In the genomic region with DNA sequence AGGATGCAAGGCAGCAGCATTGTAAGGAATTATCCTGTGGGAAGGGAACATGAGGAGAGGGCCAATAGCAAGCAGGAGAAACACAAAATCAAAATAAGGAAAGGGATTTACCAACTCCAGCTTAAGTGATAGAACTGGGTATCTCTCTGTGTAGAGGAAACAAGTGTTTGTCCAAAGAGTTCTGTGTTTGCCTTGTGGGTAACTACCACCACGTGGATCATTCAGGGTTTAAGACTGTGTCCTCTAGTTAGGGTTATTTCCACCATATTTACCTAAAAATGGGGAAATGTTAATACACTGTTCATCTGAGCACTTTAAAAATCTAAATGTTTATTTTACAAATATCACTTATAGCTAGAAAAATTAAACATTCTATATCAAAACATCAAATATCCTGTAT, we compare ENCODE assay signal across 35 cellular contexts.
DNase-seq lines count a peak whose midpoint lies in the region; ATAC-seq, FAIRE-seq and TF ChIP-seq lines count a peak whose summit lies in the region.
"Had no signal": no experiment of that assay in that cellular context is flagged by ENCODE, and none has a peak within 500 bp of the region (broad histone marks: within the 10 kb centered on the region; RNA-seq: fewer than 3 reads in every experiment).

No MANE protein-coding gene starts in this region.

- H3K9ac ChIP-seq in HepG2 (ENCODE audit: insufficient read depth, low read depth, low read length) (no peak overlapping the region), K562 (ENCODE audit: insufficient read depth in 1 of 2, low read depth in 2 of 2, low read length in 2 of 2) (no peak overlapping the region)
- H3K9ac ChIP-seq: BLaER1; BLaER1 treated with 17β-estradiol and CSF1 and Interleukin-3, amounts not matched to agents 10 nM and 100 nM had no signal

- H3K27ac ChIP-seq in HepG2 (ENCODE audit: extremely low read length, insufficient read depth, low read length) (no peak overlapping the region), right lobe of liver (no peak overlapping the region), K562 (ENCODE audit: extremely low read depth, low read depth, low read length) (no peak overlapping the region), esophagus muscularis mucosa (replicated peaks in 1 of 4) (no peak overlapping the region)
- H3K27ac ChIP-seq: 22Rv1, A549, BLaER1, C4-2B had no signal

- in situ Hi-C loops in HepG2 (cut with HindIII; ENCODE audit: extremely low pct_ligation_motif_present, low pct_unique_long_range_greater_than_20kb), result no loop called here
- in situ Hi-C loops in K562 (cut with MboI), result no loop called here

- H3K79me2 ChIP-seq in HepG2 (ENCODE audit: insufficient read depth, low read length) (no peaks in the 10 kb centered on the region), K562 (ENCODE audit: control insufficient read depth, insufficient read depth, low read length) (no peaks in the 10 kb centered on the region)

- TF ChIP-seq RAD21 in HepG2 (CRISPR knock-in tag; IDR thresholded peaks at IDR 0.05) (no peak), K562 (CRISPR knock-in tag; conservative IDR thresholded peaks at IDR 0.05 in 1 of 2, IDR thresholded peaks at IDR 0.05 in 1 of 2) (no peak)

- H3K4me2 ChIP-seq in HepG2 (ENCODE audit: low read depth, low read length) (no peak overlapping the region), K562 (ENCODE audit: insufficient read depth, low read length) (no peak overlapping the region)
- H3K4me2 ChIP-seq: A549, BLaER1 had no signal

- H3K36me3 ChIP-seq in HepG2 (replicated peaks in 1 of 2; ENCODE audit: control insufficient read depth in 1 of 2, insufficient read depth in 2 of 2, low read length in 2 of 2) (no peaks in the 10 kb centered on the region), right lobe of liver (no peaks in the 10 kb centered on the region), K562 (ENCODE audit: control insufficient read depth, insufficient read depth, low read length) (no peaks in the 10 kb centered on the region), esophagus muscularis mucosa (no peaks in the 10 kb centered on the region)
- H3K36me3 ChIP-seq: BE2C; BLaER1; BLaER1 treated with 17β-estradiol and CSF1 and Interleukin-3, amounts not matched to agents 10 nM and 100 nM had no signal

- DNase-seq in HepG2 (ENCODE audit: low spot score) (no peak), right lobe of liver (no peak), K562 (ENCODE audit: extremely low read depth in 1 of 4, low spot score in 3 of 4) (no peak), esophagus muscularis mucosa (ENCODE audit: extremely low spot score) (peak; percentile 55)
- DNase-seq: 8988T; ACHN; AML-193; BE2C; C1 segment of cervical spinal cord; Caco-2; Calu3; CD4-positive, alpha-beta memory T cell; CD4-positive, alpha-beta T cell; CD4-positive, CD25-positive, alpha-beta regulatory T cell; CD8-positive, alpha-beta memory T cell; CD8-positive, alpha-beta T cell; COR-L47; DMS 273 treated with DMSO at 0.1 percent for 48 hours; DMS153; DMS53; DMS79; DMS79 treated with DMSO at 0.1 percent for 48 hours; DND-41; EL had no signal

- H3K9me3 ChIP-seq in HepG2 (ENCODE audit: low read length) (peaks cover under 1% of the 10 kb centered on the region; the same call in 1 of the 2 replicates), right lobe of liver (no peaks in the 10 kb centered on the region), K562 (replicated peaks; ENCODE audit: control insufficient read depth, insufficient read depth, low read depth, low read length) (no peaks in the 10 kb centered on the region), esophagus muscularis mucosa (peaks cover 0 to 2% (median 2%) of the 10 kb centered on the region in 4 donors)
- H3K9me3 ChIP-seq: A549, BE2C, Caco-2 had no signal

- 0% methylated on average over 1 of the region's 1 CpG for WGBS in HepG2 (ENCODE audit: low lambda C conversion rate)
- WGBS in right lobe of liver (ENCODE audit: insufficient coverage, low coverage, low lambda C conversion rate, missing lambda C conversion rate), result 29% methylated on average over 1 of the region's 1 CpG
- WGBS in K562 (ENCODE audit: insufficient coverage, low coverage, missing lambda C conversion rate), result 12% methylated on average over 1 of the region's 1 CpG
- 60% methylated on average over 1 of the region's 1 CpG for WGBS in esophagus muscularis mucosa

- POLR2A ChIA-PET in HepG2 (lab: Yijun Ruan, JAX), result no interaction called here
- POLR2A ChIA-PET in K562 (lab: Yijun Ruan, JAX), result no interaction called here

- BruUV-seq in HepG2 (replicated peaks; lab: Mats Ljungman, UMichigan) (no TSS peak), K562 (replicated peaks; lab: Mats Ljungman, UMichigan) (no TSS peak)

- ATAC-seq in HepG2, result no peak
- ATAC-seq in right lobe of liver, result no peak
- ATAC-seq in GM18868 (IDR thresholded peaks at IDR 0.05; ENCODE audit: unreplicated experiment), result peak; percentile 51
- ATAC-seq in K562, result no peak
- no peak for ATAC-seq in GM21737 (IDR thresholded peaks at IDR 0.05; ENCODE audit: unreplicated experiment)
- no peak for ATAC-seq in GM21786 (IDR thresholded peaks at IDR 0.05; ENCODE audit: unreplicated experiment)
- no peak for ATAC-seq in HG02981 (IDR thresholded peaks at IDR 0.05; ENCODE audit: unreplicated experiment)
- ATAC-seq: A549; CD8-positive, alpha-beta T cell had no signal

- FAIRE-seq in HepG2 (lab: Jason Lieb, UNC) (peak; percentile 26), K562 (lab: Jason Lieb, UNC) (no peak)
- FAIRE-seq: A204.1, A549, D721Med had no signal

- H4K20me1 ChIP-seq in HepG2 (ENCODE audit: insufficient read depth, low read length) (no peaks in the 10 kb centered on the region), K562 (replicated peaks; ENCODE audit: control insufficient read depth, insufficient read depth, low read length) (no peaks in the 10 kb centered on the region)

- TF ChIP-seq CTCF in HepG2 (CRISPR knock-in tag; IDR thresholded peaks at IDR 0.05), result no peak
- TF ChIP-seq CTCF in right lobe of liver (IDR thresholded peaks at IDR 0.05), result no peak
- no peak for TF ChIP-seq CTCF in K562 (IDR thresholded peaks at IDR 0.05 in 2 of 3, conservative IDR thresholded peaks at IDR 0.05 in 1 of 3; ENCODE audit: insufficient read depth in 2 of 3, low read depth in 1 of 3, low read length in 3 of 3)
- no peak for TF ChIP-seq CTCF in esophagus muscularis mucosa (IDR thresholded peaks at IDR 0.05)

- H3K27me3 ChIP-seq in HepG2 (ENCODE audit: control insufficient read depth in 1 of 2, insufficient read depth in 2 of 2, low read length in 2 of 2) (peaks cover 0 to 3% of the 10 kb centered on the region in 2 experiments; a peak in 1 of 5 replicates), right lobe of liver (no peaks in the 10 kb centered on the region), K562 (ENCODE audit: control insufficient read depth in 2 of 2, insufficient read depth in 2 of 2, low read length in 2 of 2) (peaks cover 5 to 20% of the 10 kb centered on the region in 2 experiments; a peak in 4 of 5 replicates), esophagus muscularis mucosa (peaks cover 0 to 15% (median 0%) of the 10 kb centered on the region in 4 donors)
- H3K27me3 ChIP-seq: BE2C had no signal

- no peak for TF ChIP-seq POLR2A in HepG2 (IDR thresholded peaks at IDR 0.05; ENCODE audit: insufficient read depth in 1 of 2, low read depth in 2 of 2, low read length in 2 of 2)
- no peak for TF ChIP-seq POLR2A in right lobe of liver (IDR thresholded peaks at IDR 0.05)
- TF ChIP-seq POLR2A in K562 (conservative IDR thresholded peaks at IDR 0.05), result no peak
- no peak for TF ChIP-seq POLR2A in esophagus muscularis mucosa (IDR thresholded peaks at IDR 0.05; ENCODE audit: low read depth)

- H2AFZ ChIP-seq in HepG2 (ENCODE audit: low read length) (no peak overlapping the region), K562 (ENCODE audit: low read depth, low read length) (peak overlapping the region; percentile 81; the same call in 1 of the 2 replicates)

- H3K4me1 ChIP-seq in HepG2 (ENCODE audit: insufficient read depth, low read length) (no peaks in the 10 kb centered on the region), right lobe of liver (no peaks in the 10 kb centered on the region), K562 (replicated peaks in 1 of 2; ENCODE audit: control insufficient read depth in 2 of 2, insufficient read depth in 2 of 2, low read length in 2 of 2) (peaks cover 13% of the 10 kb centered on the region in 2 experiments; a peak in 3 of 5 replicates), esophagus muscularis mucosa (no peaks in the 10 kb centered on the region)
- H3K4me1 ChIP-seq: A549, Caco-2 had no signal

- CTCF ChIA-PET in HepG2 (lab: Yijun Ruan, JAX; ENCODE audit: low intra/inter-chr PET ratio, low total read pairs) (no interaction called here), K562 (lab: Yijun Ruan, JAX; ENCODE audit: low intra/inter-chr PET ratio) (no interaction called here)

- no peak overlapping the region for H3K4me3 ChIP-seq in HepG2 (replicated peaks in 1 of 3; ENCODE audit: insufficient read depth in 1 of 3, low read depth in 2 of 3, low read length in 3 of 3)
- H3K4me3 ChIP-seq in right lobe of liver, result no peak overlapping the region
- H3K4me3 ChIP-seq in K562, result no peak overlapping the region
- no peak overlapping the region for H3K4me3 ChIP-seq in esophagus muscularis mucosa
- H3K4me3 ChIP-seq: A549; BLaER1; BLaER1 treated with 17β-estradiol and CSF1 and Interleukin-3, amounts not matched to agents 10 nM and 100 nM had no signal

- no peak for TF ChIP-seq EP300 in HepG2 (IDR thresholded peaks at IDR 0.05; ENCODE audit: low read depth in 2 of 2, low read length in 2 of 2)
- TF ChIP-seq EP300 in HepG2 (CRISPR knock-in tag; IDR thresholded peaks at IDR 0.05; ENCODE audit: borderline replicate concordance), result no peak
- no peak for TF ChIP-seq EP300 in K562 (IDR thresholded peaks at IDR 0.05; ENCODE audit: low read length)
- no peak for TF ChIP-seq EP300 in esophagus muscularis mucosa (IDR thresholded peaks at IDR 0.05)

- peaks cover 3% of the 10 kb centered on the region for H3K9me1 ChIP-seq in K562 (ENCODE audit: control insufficient read depth, insufficient read depth, low read length)

- intact Hi-C loops in HepG2 (cut with micrococcal nuclease; ENCODE audit: unreplicated experiment), result no loop called here
- intact Hi-C loops in right lobe of liver (cut with DNase I), result no loop called here
- intact Hi-C loops in K562 (cut with micrococcal nuclease), result no loop called here
- intact Hi-C loops in esophagus muscularis mucosa (cut with DNase I), result no loop called here

TF ChIP-seq in HepG2, 621 proteins besides CTCF, POLR2A, EP300 and RAD21 (continues in another document):
- TF ChIP-seq ZNF530 (CRISPR knock-in tag; IDR thresholded peaks at IDR 0.05; ENCODE audit: low read depth), result no peak
- no peak for TF ChIP-seq KDM4B (CRISPR knock-in tag; IDR thresholded peaks at IDR 0.05)
- no peak for TF ChIP-seq SNAPC2 (CRISPR knock-in tag; IDR thresholded peaks at IDR 0.05)
- no peak for TF ChIP-seq SMAD9 (CRISPR knock-in tag; IDR thresholded peaks at IDR 0.05)

TF ChIP-seq in K562, 482 proteins besides CTCF, POLR2A, EP300 and RAD21 (continues in another document):
- TF ChIP-seq HIVEP1 (CRISPR knock-in tag; IDR thresholded peaks at IDR 0.05) (no peak), GTF2A2 (tag; IDR thresholded peaks at IDR 0.05) (no peak), ZNF436 (CRISPR knock-in tag; IDR thresholded peaks at IDR 0.05) (no peak), HNRNPUL1 (IDR thresholded peaks at IDR 0.05; ENCODE audit: low read length) (no peak), CSDE1 (IDR thresholded peaks at IDR 0.05) (no peak), ZNF354B (CRISPR knock-in tag; IDR thresholded peaks at IDR 0.05) (no peak)
